2 cellular contexts compared by ENCODE assay signal in genomic region chr19:953501-954271, GRCh38.
TF ChIP-seq lines count a peak whose summit lies in the region.

No MANE protein-coding gene starts in this region.

TF ChIP-seq in GM23338, 12 proteins besides CTCF, POLR2A, EP300 and RAD21:
- no peak for TF ChIP-seq JUNB (IDR thresholded peaks at IDR 0.05; ENCODE audit: unreplicated experiment)
- TF ChIP-seq ZNF114 (CRISPR knock-in tag; IDR thresholded peaks at IDR 0.05) = no peak
- TF ChIP-seq, protein P1, sequence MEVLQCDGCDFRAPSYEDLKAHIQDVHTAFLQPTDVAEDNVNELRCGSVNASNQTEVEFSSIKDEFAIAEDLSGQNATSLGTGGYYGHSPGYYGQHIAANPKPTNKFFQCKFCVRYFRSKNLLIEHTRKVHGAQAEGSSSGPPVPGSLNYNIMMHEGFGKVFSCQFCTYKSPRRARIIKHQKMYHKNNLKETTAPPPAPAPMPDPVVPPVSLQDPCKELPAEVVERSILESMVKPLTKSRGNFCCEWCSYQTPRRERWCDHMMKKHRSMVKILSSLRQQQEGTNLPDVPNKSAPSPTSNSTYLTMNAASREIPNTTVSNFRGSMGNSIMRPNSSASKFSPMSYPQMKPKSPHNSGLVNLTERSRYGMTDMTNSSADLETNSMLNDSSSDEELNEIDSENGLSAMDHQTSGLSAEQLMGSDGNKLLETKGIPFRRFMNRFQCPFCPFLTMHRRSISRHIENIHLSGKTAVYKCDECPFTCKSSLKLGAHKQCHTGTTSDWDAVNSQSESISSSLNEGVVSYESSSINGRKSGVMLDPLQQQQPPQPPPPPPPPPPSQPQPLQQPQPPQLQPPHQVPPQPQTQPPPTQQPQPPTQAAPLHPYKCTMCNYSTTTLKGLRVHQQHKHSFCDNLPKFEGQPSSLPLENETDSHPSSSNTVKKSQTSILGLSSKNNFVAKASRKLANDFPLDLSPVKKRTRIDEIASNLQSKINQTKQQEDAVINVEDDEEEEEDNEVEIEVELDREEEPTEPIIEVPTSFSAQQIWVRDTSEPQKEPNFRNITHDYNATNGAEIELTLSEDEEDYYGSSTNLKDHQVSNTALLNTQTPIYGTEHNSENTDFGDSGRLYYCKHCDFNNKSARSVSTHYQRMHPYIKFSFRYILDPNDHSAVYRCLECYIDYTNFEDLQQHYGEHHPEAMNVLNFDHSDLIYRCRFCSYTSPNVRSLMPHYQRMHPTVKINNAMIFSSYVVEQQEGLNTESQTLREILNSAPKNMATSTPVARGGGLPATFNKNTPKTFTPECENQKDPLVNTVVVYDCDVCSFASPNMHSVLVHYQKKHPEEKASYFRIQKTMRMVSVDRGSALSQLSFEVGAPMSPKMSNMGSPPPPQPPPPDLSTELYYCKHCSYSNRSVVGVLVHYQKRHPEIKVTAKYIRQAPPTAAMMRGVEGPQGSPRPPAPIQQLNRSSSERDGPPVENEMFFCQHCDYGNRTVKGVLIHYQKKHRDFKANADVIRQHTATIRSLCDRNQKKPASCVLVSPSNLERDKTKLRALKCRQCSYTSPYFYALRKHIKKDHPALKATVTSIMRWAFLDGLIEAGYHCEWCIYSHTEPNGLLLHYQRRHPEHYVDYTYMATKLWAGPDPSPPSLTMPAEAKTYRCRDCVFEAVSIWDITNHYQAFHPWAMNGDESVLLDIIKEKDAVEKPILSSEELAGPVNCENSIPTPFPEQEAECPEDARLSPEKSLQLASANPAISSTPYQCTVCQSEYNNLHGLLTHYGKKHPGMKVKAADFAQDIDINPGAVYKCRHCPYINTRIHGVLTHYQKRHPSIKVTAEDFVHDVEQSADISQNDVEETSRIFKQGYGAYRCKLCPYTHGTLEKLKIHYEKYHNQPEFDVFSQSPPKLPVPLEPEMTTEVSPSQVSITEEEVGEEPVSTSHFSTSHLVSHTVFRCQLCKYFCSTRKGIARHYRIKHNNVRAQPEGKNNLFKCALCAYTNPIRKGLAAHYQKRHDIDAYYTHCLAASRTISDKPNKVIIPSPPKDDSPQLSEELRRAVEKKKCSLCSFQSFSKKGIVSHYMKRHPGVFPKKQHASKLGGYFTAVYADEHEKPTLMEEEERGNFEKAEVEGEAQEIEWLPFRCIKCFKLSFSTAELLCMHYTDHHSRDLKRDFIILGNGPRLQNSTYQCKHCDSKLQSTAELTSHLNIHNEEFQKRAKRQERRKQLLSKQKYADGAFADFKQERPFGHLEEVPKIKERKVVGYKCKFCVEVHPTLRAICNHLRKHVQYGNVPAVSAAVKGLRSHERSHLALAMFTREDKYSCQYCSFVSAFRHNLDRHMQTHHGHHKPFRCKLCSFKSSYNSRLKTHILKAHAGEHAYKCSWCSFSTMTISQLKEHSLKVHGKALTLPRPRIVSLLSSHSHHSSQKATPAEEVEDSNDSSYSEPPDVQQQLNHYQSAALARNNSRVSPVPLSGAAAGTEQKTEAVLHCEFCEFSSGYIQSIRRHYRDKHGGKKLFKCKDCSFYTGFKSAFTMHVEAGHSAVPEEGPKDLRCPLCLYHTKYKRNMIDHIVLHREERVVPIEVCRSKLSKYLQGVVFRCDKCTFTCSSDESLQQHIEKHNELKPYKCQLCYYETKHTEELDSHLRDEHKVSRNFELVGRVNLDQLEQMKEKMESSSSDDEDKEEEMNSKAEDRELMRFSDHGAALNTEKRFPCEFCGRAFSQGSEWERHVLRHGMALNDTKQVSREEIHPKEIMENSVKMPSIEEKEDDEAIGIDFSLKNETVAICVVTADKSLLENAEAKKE (CRISPR knock-in tag; IDR thresholded peaks at IDR 0.05) = no peak
- TF ChIP-seq REST (IDR thresholded peaks at IDR 0.05; ENCODE audit: unreplicated experiment) = no peak
- no peak for TF ChIP-seq NANOG (IDR thresholded peaks at IDR 0.05; ENCODE audit: borderline replicate concordance)
- TF ChIP-seq STAT1 (IDR thresholded peaks at IDR 0.05; ENCODE audit: unreplicated experiment) = no peak
- TF ChIP-seq ZNF331 (CRISPR knock-in tag; IDR thresholded peaks at IDR 0.05; ENCODE audit: low read depth) = no peak
- no peak for TF ChIP-seq EZH2phosphoT487 (IDR thresholded peaks at IDR 0.05; ENCODE audit: unreplicated experiment)
- TF ChIP-seq CREB1 (CRISPR knock-in tag; IDR thresholded peaks at IDR 0.05; ENCODE audit: low read depth) = no peak
- no peak for TF ChIP-seq POLR2AphosphoS5 (IDR thresholded peaks at IDR 0.05; ENCODE audit: low read depth)
- TF ChIP-seq EZH2 (IDR thresholded peaks at IDR 0.05; ENCODE audit: low read depth, unreplicated experiment) = no peak
- TF ChIP-seq ETS1 (IDR thresholded peaks at IDR 0.05) = no peak
TF ChIP-seq in GM23338: peak in this region for 0.

TF ChIP-seq in HepG2, 621 proteins besides CTCF, POLR2A, EP300 and RAD21 (continues in another document):
- TF ChIP-seq, protein P2, sequence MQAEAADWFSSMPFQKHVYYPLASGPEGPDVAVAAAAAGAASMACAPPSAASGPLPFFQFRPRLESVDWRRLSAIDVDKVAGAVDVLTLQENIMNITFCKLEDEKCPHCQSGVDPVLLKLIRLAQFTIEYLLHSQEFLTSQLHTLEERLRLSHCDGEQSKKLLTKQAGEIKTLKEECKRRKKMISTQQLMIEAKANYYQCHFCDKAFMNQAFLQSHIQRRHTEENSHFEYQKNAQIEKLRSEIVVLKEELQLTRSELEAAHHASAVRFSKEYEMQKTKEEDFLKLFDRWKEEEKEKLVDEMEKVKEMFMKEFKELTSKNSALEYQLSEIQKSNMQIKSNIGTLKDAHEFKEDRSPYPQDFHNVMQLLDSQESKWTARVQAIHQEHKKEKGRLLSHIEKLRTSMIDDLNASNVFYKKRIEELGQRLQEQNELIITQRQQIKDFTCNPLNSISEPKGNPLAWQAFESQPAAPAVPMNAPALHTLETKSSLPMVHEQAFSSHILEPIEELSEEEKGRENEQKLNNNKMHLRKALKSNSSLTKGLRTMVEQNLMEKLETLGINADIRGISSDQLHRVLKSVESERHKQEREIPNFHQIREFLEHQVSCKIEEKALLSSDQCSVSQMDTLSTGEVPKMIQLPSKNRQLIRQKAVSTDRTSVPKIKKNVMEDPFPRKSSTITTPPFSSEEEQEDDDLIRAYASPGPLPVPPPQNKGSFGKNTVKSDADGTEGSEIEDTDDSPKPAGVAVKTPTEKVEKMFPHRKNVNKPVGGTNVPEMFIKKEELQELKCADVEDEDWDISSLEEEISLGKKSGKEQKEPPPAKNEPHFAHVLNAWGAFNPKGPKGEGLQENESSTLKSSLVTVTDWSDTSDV (CRISPR knock-in tag; IDR thresholded peaks at IDR 0.05) = 0 out of 2 replicates have a peak, but pooled peaks have one; percentile 12
- TF ChIP-seq XRCC5 (optimal IDR thresholded peaks at IDR 0.05; ENCODE audit: low read length) = no peak
- 0 out of 2 replicates have a peak, but pooled peaks have one; percentile 10 for TF ChIP-seq RBFOX2 (IDR thresholded peaks at IDR 0.05; ENCODE audit: low read depth, low read length)
- no peak for TF ChIP-seq LCORL (IDR thresholded peaks at IDR 0.05)
- 0 out of 2 replicates have a peak, but pooled peaks have one; percentile 33 for TF ChIP-seq LCORL (CRISPR knock-in tag; IDR thresholded peaks at IDR 0.05)
- peak; percentile 11; the same call in 1 of the 2 replicates for TF ChIP-seq ZBTB38 (CRISPR knock-in tag; IDR thresholded peaks at IDR 0.05)
- 0 out of 2 replicates have a peak, but pooled peaks have one; percentile 51 for TF ChIP-seq ZBTB42 (CRISPR knock-in tag; IDR thresholded peaks at IDR 0.05)
- TF ChIP-seq KDM5B (CRISPR knock-in tag; IDR thresholded peaks at IDR 0.05; ENCODE audit: borderline replicate concordance) = peak; percentile 1; the same call in 1 of the 2 replicates
- peak; percentile 77; the same call in 1 of the 2 replicates for TF ChIP-seq PATZ1 (CRISPR knock-in tag; IDR thresholded peaks at IDR 0.05)
- no peak for TF ChIP-seq NFKB2 (CRISPR knock-in tag; IDR thresholded peaks at IDR 0.05; ENCODE audit: borderline replicate concordance)
- peak; percentile 21; the same call in 1 of the 2 replicates for TF ChIP-seq PCBP1 (IDR thresholded peaks at IDR 0.05; ENCODE audit: borderline replicate concordance, low read depth, low read length)
- TF ChIP-seq PRDM10 (CRISPR knock-in tag; IDR thresholded peaks at IDR 0.05; ENCODE audit: low read depth) = no peak
- no peak for TF ChIP-seq ZNF574 (CRISPR knock-in tag; IDR thresholded peaks at IDR 0.05)
- no peak for TF ChIP-seq THAP9 (CRISPR knock-in tag; IDR thresholded peaks at IDR 0.05; ENCODE audit: borderline replicate concordance)
- TF ChIP-seq ZZZ3 (CRISPR knock-in tag; IDR thresholded peaks at IDR 0.05; ENCODE audit: borderline replicate concordance) = no peak
- TF ChIP-seq ATF7-NPFF (CRISPR knock-in tag; IDR thresholded peaks at IDR 0.05; ENCODE audit: low read depth) = no peak
- TF ChIP-seq TARDBP (CRISPR knock-in tag; IDR thresholded peaks at IDR 0.05) = 0 out of 2 replicates have a peak, but pooled peaks have one; percentile 26
- 0 out of 2 replicates have a peak, but pooled peaks have one; percentile 51 for TF ChIP-seq CHD4 (IDR thresholded peaks at IDR 0.05; ENCODE audit: borderline replicate concordance, low read length)
- TF ChIP-seq ZNF333 (CRISPR knock-in tag; IDR thresholded peaks at IDR 0.05; ENCODE audit: borderline replicate concordance) = no peak
- TF ChIP-seq ZNF44 (CRISPR knock-in tag; IDR thresholded peaks at IDR 0.05) = no peak
